Comparison of ENCODE assay signal across 19 cellular contexts in genomic region chr3:191352014-191352413, GRCh38. TPM values are rescaled to one million over a fixed set of nuclear protein-coding genes. Genes with fewer than 3 reads are reported as not detected.
"Had no signal": no experiment of that assay in that cellular context is flagged by ENCODE, and none has a peak within 500 bp of the region (broad histone marks: within the 10 kb centered on the region; RNA-seq: fewer than 3 reads in every experiment).

No MANE protein-coding gene starts in this region.

- H3K4me3 ChIP-seq: ascending aorta, esophagus squamous epithelium, lung, tibial nerve had no signal

- DNase-seq: activated CD4-positive, alpha-beta T cell treated with anti-CD3 and anti-CD28 coated beads, Interleukin-2, amount 50 U/mL, for 4 hours; activated gamma-delta T cell; cerebellar nuclear complex; cortex of kidney; effector CD4-positive, alpha-beta T cell; esophagus squamous epithelium; left cardiac atrium; occipital lobe; posterior cingulate gyrus; stimulated activated CD4-positive, alpha-beta T cell treated with anti-CD3 and anti-CD28 coated beads, Interleukin-12 subunit alpha, Interleukin-12 subunit beta, amount 100 ng/mL, for 4 hours; stimulated activated CD4-positive, alpha-beta T cell treated with anti-CD3 and anti-CD28 coated beads, Interleukin-1b, Interleukin-23, amount 100 ng/mL, for 48 hours; stimulated activated CD8-positive, alpha-beta memory T cell treated with anti-CD3 and anti-CD28 coated beads, Interleukin-4, amount 100 ng/mL, for 48 hours; stimulated activated naive CD4-positive, alpha-beta T cell; substantia nigra had no signal

- H3K9me3 ChIP-seq: ascending aorta, esophagus squamous epithelium, tibial nerve had no signal

- FAIRE-seq: urothelium cell line had no signal

- ATAC-seq: left cardiac atrium had no signal

- H3K36me3 ChIP-seq: ascending aorta, esophagus squamous epithelium, tibial nerve had no signal

- H3K27me3 ChIP-seq: ascending aorta, esophagus squamous epithelium, tibial nerve had no signal

RNA-seq across cellular contexts. Expression of gene UTS2B, which starts 21.7 kb away (rescaled TPM):
- total RNA-seq: T-helper 2 cell treated with Interferon-gamma antibody and Interleukin-4, amounts not matched to agents 100 ng/mL and 5 ng/mL, for 36 hours had no signal
